Comparison of ENCODE assay signal across 24 cellular contexts in the genomic region with DNA sequence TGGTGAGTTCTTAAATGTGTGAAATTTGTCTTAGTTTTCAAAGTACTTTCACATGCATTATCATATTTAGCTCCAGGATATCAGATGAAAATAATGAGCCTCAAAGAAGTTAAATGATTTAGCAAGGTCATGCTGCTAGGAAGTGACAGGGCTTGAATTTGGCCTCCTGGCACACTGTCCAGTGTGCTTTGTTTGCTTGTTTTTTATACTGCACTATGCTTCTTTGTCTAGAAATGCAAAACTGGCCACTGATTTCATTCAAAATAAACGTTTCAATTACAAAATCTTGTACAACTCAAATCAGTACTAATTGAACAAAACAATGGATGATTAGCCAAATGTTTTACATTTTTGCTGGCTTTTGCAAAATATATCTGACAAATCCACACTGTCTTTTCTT.
DNase-seq lines count a peak whose midpoint lies in the region.
"Had no signal": no experiment of that assay in that cellular context is flagged by ENCODE, and none has a peak within 500 bp of the region (broad histone marks: within the 10 kb centered on the region; RNA-seq: fewer than 3 reads in every experiment).

No MANE protein-coding gene starts in this region.

- peaks cover 31% of the 10 kb centered on the region for H3K4me1 ChIP-seq in adipocyte (ENCODE audit: control insufficient read depth, insufficient read depth, low read length)
- H3K4me1 ChIP-seq: HAP-1, SJSA1 had no signal

- DNase-seq in adipocyte (ENCODE audit: low read depth) = peak; percentile 35
- DNase-seq in foreskin melanocyte = peak; percentile 32
- peak; percentile 76 for DNase-seq in pons (ENCODE audit: low spot score)
- DNase-seq in activated CD4-positive, CD25-positive, alpha-beta regulatory T cell treated with anti-CD3 and anti-CD28 coated beads, Interleukin-2, amount 50 U/mL, for 72 hours = no peak
- DNase-seq in effector CD4-positive, alpha-beta T cell = no peak
- DNase-seq in DMS 273 treated with DMSO at 0.1 percent for 48 hours (lab: John Stamatoyannopoulos, UW) = no peak
- no peak for DNase-seq in retina
- DNase-seq: BE2C; CD8-positive, alpha-beta memory T cell; DND-41; GOT3; HFFc6; IMR-90; KG1; MG63; NCI-H1417; NCI-H1694; NCI-H2029 treated with DMSO at 0.1 percent for 48 hours; NCI-H2227 treated with DMSO at 0.1 percent for 48 hours; NCI-H526 treated with DMSO at 0.1 percent for 48 hours; Right ventricle myocardium superior; RPMI8226 had no signal

- no peaks in the 10 kb centered on the region for H3K36me3 ChIP-seq in adipocyte (ENCODE audit: control insufficient read depth, insufficient read depth, low read length, severe bottlenecking)
- H3K36me3 ChIP-seq: BE2C, HAP-1, MG63, SJSA1 had no signal

- H3K9me3 ChIP-seq in adipocyte (ENCODE audit: control insufficient read depth, low read length) = no peaks in the 10 kb centered on the region
- H3K9me3 ChIP-seq: BE2C, HAP-1, MG63, SJSA1 had no signal

- H3K27me3 ChIP-seq in adipocyte (replicated peaks; ENCODE audit: control insufficient read depth, insufficient read depth, low read length) = no peaks in the 10 kb centered on the region
- H3K27me3 ChIP-seq: BE2C, MG63, SJSA1 had no signal

- H3K9ac ChIP-seq in adipocyte (ENCODE audit: low read length) = no peak overlapping the region

- no peak overlapping the region for H3K4me3 ChIP-seq in adipocyte (ENCODE audit: low read length)
- H3K4me3 ChIP-seq: HAP-1, MG63, SJSA1 had no signal

Comparison
In these comparisons a context has a peak if more than half of its experiments do, and no peak if none do; other contexts are left out.
1. DNase-seq: peak in adipocyte (single experiment), foreskin melanocyte (single experiment) and pons (single experiment); none in activated CD4-positive, CD25-positive, alpha-beta regulatory T cell treated with anti-CD3 and anti-CD28 coated beads, Interleukin-2, amount 50 U/mL, for 72 hours (single experiment), effector CD4-positive, alpha-beta T cell (single experiment), DMS 273 treated with DMSO at 0.1 percent for 48 hours (single experiment) and retina (single experiment).